In genomic region chr3:171160326-171160725, GRCh38 we compare ENCODE assay signal across 16 cellular contexts.
A peak's percentile ranks its signal among the peaks of the same experiment; 100 is the strongest.
DNase-seq lines count a peak whose midpoint lies in the region; ATAC-seq, FAIRE-seq and TF ChIP-seq lines count a peak whose summit lies in the region.
"Had no signal": no experiment of that assay in that cellular context is flagged by ENCODE, and none has a peak within 500 bp of the region (broad histone marks: within the 10 kb centered on the region; RNA-seq: fewer than 3 reads in every experiment).

No MANE protein-coding gene starts in this region.

- intact Hi-C loops in HepG2 (cut with micrococcal nuclease; ENCODE audit: unreplicated experiment): no loop called here
- intact Hi-C loops in right lobe of liver (cut with DNase I): loop anchor here in 1 of 2 donors (10.0 kb wide), 1 partner anchor 106 kb away; no protein-coding TSS in a partner anchor

- TF ChIP-seq CTCF in HepG2 (CRISPR knock-in tag; IDR thresholded peaks at IDR 0.05) (no peak), right lobe of liver (IDR thresholded peaks at IDR 0.05) (no peak), bronchial epithelial cell (IDR thresholded peaks at IDR 0.05; ENCODE audit: insufficient read depth, low read length, severe bottlenecking) (no peak), fibroblast of mammary gland (conservative IDR thresholded peaks at IDR 0.05; ENCODE audit: control insufficient read depth, insufficient read depth, low read depth, low read length) (no peak), BE2C (IDR thresholded peaks at IDR 0.05; ENCODE audit: low read depth, low read length) (no peak)

- DNase-seq in HepG2 (ENCODE audit: low spot score) (no peak), right lobe of liver (no peak), bronchial epithelial cell (ENCODE audit: low read depth) (peak; percentile 65), fibroblast of mammary gland (ENCODE audit: low read depth) (peak; percentile 44), activated T-cell treated with anti-CD3 and anti-CD28 coated beads for 4 hours (no peak), BE2C (no peak), neuronal stem cell (ENCODE audit: low spot score) (no peak)
- no peak for DNase-seq in activated CD4-positive, CD25-positive, alpha-beta regulatory T cell treated with anti-CD3 and anti-CD28 coated beads, Interleukin-2, amount 50 U/mL, for 72 hours
- DNase-seq: CD8-positive, alpha-beta T cell; H7; NCI-H1092; NCI-H146; NCI-H2081; NCI-H510A treated with DMSO at 0.1 percent for 48 hours; Right ventricle myocardium superior had no signal

- no peak overlapping the region for H2BK15ac ChIP-seq in neuronal stem cell (ENCODE audit: low read length)

- no peaks in the 10 kb centered on the region for H3K27me3 ChIP-seq in HepG2 (ENCODE audit: control insufficient read depth in 1 of 2, insufficient read depth in 2 of 2, low read length in 2 of 2)
- no peaks in the 10 kb centered on the region for H3K27me3 ChIP-seq in right lobe of liver
- H3K27me3 ChIP-seq in bronchial epithelial cell (ENCODE audit: control insufficient read depth, insufficient read depth, low read length): no peaks in the 10 kb centered on the region
- H3K27me3 ChIP-seq in BE2C: no peaks in the 10 kb centered on the region
- no peaks in the 10 kb centered on the region for H3K27me3 ChIP-seq in neuronal stem cell (ENCODE audit: control insufficient read depth in 3 of 3, insufficient read depth in 3 of 3, low read depth in 1 of 3, low read length in 3 of 3)
- H3K27me3 ChIP-seq: BLaER1 had no signal

- H2BK120ac ChIP-seq in neuronal stem cell (ENCODE audit: low read depth, low read length): no peak overlapping the region

- TF ChIP-seq RAD21 in HepG2 (CRISPR knock-in tag; IDR thresholded peaks at IDR 0.05): no peak

- H3K4me2 ChIP-seq in HepG2 (ENCODE audit: low read depth, low read length) (no peak overlapping the region), neuronal stem cell (ENCODE audit: insufficient read depth, low read length, poor library complexity, severe bottlenecking) (no peak overlapping the region)
- H3K4me2 ChIP-seq: BLaER1 had no signal

- no peak overlapping the region for H2BK5ac ChIP-seq in neuronal stem cell (ENCODE audit: low read length)

- no peak for TF ChIP-seq POLR2A in HepG2 (IDR thresholded peaks at IDR 0.05; ENCODE audit: insufficient read depth in 1 of 2, low read depth in 2 of 2, low read length in 2 of 2)
- TF ChIP-seq POLR2A in right lobe of liver (IDR thresholded peaks at IDR 0.05): no peak

- no peak overlapping the region for H2BK12ac ChIP-seq in neuronal stem cell (ENCODE audit: low read length)

- H3K4me1 ChIP-seq in HepG2 (ENCODE audit: insufficient read depth, low read length) (peaks cover 27% of the 10 kb centered on the region), right lobe of liver (no peaks in the 10 kb centered on the region), BE2C (no peaks in the 10 kb centered on the region), neuronal stem cell (ENCODE audit: control insufficient read depth in 2 of 2, insufficient read depth in 1 of 2, low read depth in 1 of 2, low read length in 2 of 2) (peaks cover 0 to 8% of the 10 kb centered on the region in 2 donors)
- H3K4me1 ChIP-seq: BLaER1 had no signal

- H3K27ac ChIP-seq in HepG2 (ENCODE audit: extremely low read length, insufficient read depth, low read length) (no peak overlapping the region), right lobe of liver (no peak overlapping the region), neuronal stem cell (replicated peaks; ENCODE audit: low read length) (no peak overlapping the region)
- H3K27ac ChIP-seq: BLaER1 had no signal

- POLR2A ChIA-PET in HepG2 (lab: Yijun Ruan, JAX): no interaction called here

- H3K4ac ChIP-seq in neuronal stem cell (ENCODE audit: low read length): no peak overlapping the region

- no peaks in the 10 kb centered on the region for H4K20me1 ChIP-seq in HepG2 (ENCODE audit: insufficient read depth, low read length)
- H4K20me1 ChIP-seq: BLaER1 had no signal

- no peaks in the 10 kb centered on the region for H3K79me2 ChIP-seq in HepG2 (ENCODE audit: insufficient read depth, low read length)

- TF ChIP-seq EP300 in HepG2 (IDR thresholded peaks at IDR 0.05; ENCODE audit: low read depth in 2 of 2, low read length in 2 of 2) (no peak), HepG2 (CRISPR knock-in tag; IDR thresholded peaks at IDR 0.05; ENCODE audit: borderline replicate concordance) (no peak)

- H4K91ac ChIP-seq in neuronal stem cell (ENCODE audit: low read depth, low read length, poor library complexity): no peak overlapping the region

- H3K4me3 ChIP-seq in HepG2 (replicated peaks in 1 of 3; ENCODE audit: insufficient read depth in 1 of 3, low read depth in 2 of 3, low read length in 3 of 3) (no peak overlapping the region), right lobe of liver (no peak overlapping the region), bronchial epithelial cell (ENCODE audit: low read depth, low read length) (no peak overlapping the region), fibroblast of mammary gland (ENCODE audit: control insufficient read depth, low read depth, low read length) (no peak overlapping the region), BE2C (ENCODE audit: low read depth, low read length) (no peak overlapping the region), neuronal stem cell (ENCODE audit: low read length in 2 of 2) (no peak overlapping the region)
- H3K4me3 ChIP-seq: BLaER1 had no signal

- CTCF ChIA-PET in HepG2 (lab: Yijun Ruan, JAX; ENCODE audit: low intra/inter-chr PET ratio, low total read pairs): no interaction called here

- FAIRE-seq in HepG2 (lab: Jason Lieb, UNC) (no peak), bronchial epithelial cell (lab: Jason Lieb, UNC) (no peak)

- no peak overlapping the region for H2AK5ac ChIP-seq in neuronal stem cell (ENCODE audit: low read depth, low read length)

- in situ Hi-C loops in HepG2 (cut with HindIII; ENCODE audit: extremely low pct_ligation_motif_present, low pct_unique_long_range_greater_than_20kb): no loop called here

- no TSS peak for BruUV-seq in HepG2 (replicated peaks; lab: Mats Ljungman, UMichigan)

- no peak overlapping the region for H4K8ac ChIP-seq in neuronal stem cell (ENCODE audit: low read depth, low read length)

- ATAC-seq in HepG2 (no peak), right lobe of liver (no peak)
- ATAC-seq: CD8-positive, alpha-beta T cell had no signal

- H3K23ac ChIP-seq in neuronal stem cell (ENCODE audit: low read depth, low read length, poor library complexity): no peak overlapping the region

- no peak overlapping the region for H3K14ac ChIP-seq in neuronal stem cell (ENCODE audit: low read length)

- H3K9ac ChIP-seq in HepG2 (ENCODE audit: insufficient read depth, low read depth, low read length) (no peak overlapping the region), neuronal stem cell (ENCODE audit: low read depth, low read length, poor library complexity) (no peak overlapping the region)
- H3K9ac ChIP-seq: BLaER1 had no signal

- H3K79me1 ChIP-seq in neuronal stem cell (ENCODE audit: low read depth, low read length): no peaks in the 10 kb centered on the region

- H3K36me3 ChIP-seq in HepG2 (replicated peaks in 1 of 2; ENCODE audit: control insufficient read depth in 1 of 2, insufficient read depth in 2 of 2, low read length in 2 of 2): no peaks in the 10 kb centered on the region
- no peaks in the 10 kb centered on the region for H3K36me3 ChIP-seq in right lobe of liver
- no peaks in the 10 kb centered on the region for H3K36me3 ChIP-seq in bronchial epithelial cell (ENCODE audit: control insufficient read depth, insufficient read depth, low read length)
- H3K36me3 ChIP-seq in BE2C: no peaks in the 10 kb centered on the region
- H3K36me3 ChIP-seq in neuronal stem cell (replicated peaks in 1 of 2; ENCODE audit: control insufficient read depth in 2 of 2, insufficient read depth in 2 of 2, low read length in 2 of 2): peaks cover 0 to 91% of the 10 kb centered on the region in 2 donors
- H3K36me3 ChIP-seq: BLaER1 had no signal

- H2AFZ ChIP-seq in HepG2 (ENCODE audit: low read length): no peak overlapping the region
- H2AFZ ChIP-seq in neuronal stem cell (ENCODE audit: low read length): no peak overlapping the region

- 94% methylated on average over 1 of the region's 1 CpG for WGBS in HepG2 (ENCODE audit: low lambda C conversion rate)
- 71% methylated on average over 1 of the region's 1 CpG for whole genome bisulfite sequencing in right lobe of liver (ENCODE audit: insufficient coverage, low coverage, low lambda C conversion rate, missing lambda C conversion rate)
- no CpG with 5 or more reads among the region's 1 CpG for WGBS in neuronal stem cell (ENCODE audit: extremely low coverage in 2 of 2, insufficient read length in 2 of 2, insufficient replicate concordance in 1 of 2), 2 donors

- no peak overlapping the region for H3K18ac ChIP-seq in neuronal stem cell (ENCODE audit: low read length)

- H3K9me3 ChIP-seq in HepG2 (ENCODE audit: low read length): peaks cover 10% of the 10 kb centered on the region
- peaks cover 0 to 3% (median 0%) of the 10 kb centered on the region in 4 donors for H3K9me3 ChIP-seq in right lobe of liver
- no peaks in the 10 kb centered on the region; the same call in 1 of the 2 replicates for H3K9me3 ChIP-seq in BE2C
- peaks cover 0 to 26% of the 10 kb centered on the region in 2 donors for H3K9me3 ChIP-seq in neuronal stem cell (replicated peaks in 1 of 2; ENCODE audit: control insufficient read depth in 2 of 2, insufficient read depth in 1 of 2, low read depth in 1 of 2, low read length in 2 of 2)

TF ChIP-seq in HepG2, 621 proteins besides CTCF, POLR2A, EP300 and RAD21:
- no peak for TF ChIP-seq GMEB1 (CRISPR knock-in tag; IDR thresholded peaks at IDR 0.05; ENCODE audit: borderline replicate concordance)
- 0 out of 2 replicates have a peak, but pooled peaks have one; percentile 2 for TF ChIP-seq CEBPB (IDR thresholded peaks at IDR 0.05; ENCODE audit: borderline replicate concordance, low read depth, low read length)

Comparison
In these comparisons a context has a peak if more than half of its experiments do, and no peak if none do; other contexts are left out.
1. DNase-seq: peak in bronchial epithelial cell (single experiment) and fibroblast of mammary gland (single experiment); none in HepG2 (single experiment), right lobe of liver (0 of 3), activated CD4-positive, CD25-positive, alpha-beta regulatory T cell treated with anti-CD3 and anti-CD28 coated beads, Interleukin-2, amount 50 U/mL, for 72 hours (single experiment), activated T-cell treated with anti-CD3 and anti-CD28 coated beads for 4 hours (single experiment), BE2C (single experiment) and neuronal stem cell (single experiment).